In the genomic region with DNA sequence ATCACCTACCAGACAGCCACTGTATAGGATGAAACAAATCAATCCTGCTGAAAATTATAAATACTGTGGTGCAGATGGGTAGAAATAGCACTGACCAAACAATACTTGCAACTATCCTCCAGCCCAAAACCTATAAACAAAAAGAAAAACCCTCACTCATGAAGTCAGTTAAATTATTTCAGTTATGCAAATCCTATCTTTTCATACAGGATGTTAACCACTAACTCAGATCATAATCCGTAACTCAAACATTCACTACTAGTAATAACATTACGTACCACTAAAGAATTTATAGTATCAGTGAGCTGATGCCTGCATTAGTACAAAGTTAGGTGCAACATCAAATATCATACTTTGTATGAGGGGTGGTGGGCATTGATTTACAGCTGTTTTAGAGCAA, we compare ENCODE assay signal across 1 cellular context.
TF ChIP-seq lines count a peak whose summit lies in the region.

No MANE protein-coding gene starts in this region.

TF ChIP-seq in IMR-90, 13 proteins besides CTCF, POLR2A, EP300 and RAD21:
- no peak for TF ChIP-seq MXI1 (IDR thresholded peaks at IDR 0.05; ENCODE audit: borderline replicate concordance, low read depth, low read length)
- TF ChIP-seq MAFK (IDR thresholded peaks at IDR 0.05; ENCODE audit: low read depth, low read length), result 0 out of 2 replicates have a peak, but pooled peaks have one; percentile 14
